ENCODE assay signal across 1 cellular context in genomic region chr19:33224694-33225457, GRCh38.
TF ChIP-seq lines count a peak whose summit lies in the region.

No MANE protein-coding gene starts in this region.

TF ChIP-seq in HepG2, 621 proteins besides CTCF, POLR2A, EP300 and RAD21 (continued from another document and continues in another):
- TF ChIP-seq ZNF646 (CRISPR knock-in tag; IDR thresholded peaks at IDR 0.05), result no peak
- no peak for TF ChIP-seq ZSCAN9 (CRISPR knock-in tag; IDR thresholded peaks at IDR 0.05; ENCODE audit: borderline replicate concordance)
- TF ChIP-seq USF2 (IDR thresholded peaks at IDR 0.05; ENCODE audit: low read depth, low read length), result no peak
- no peak for TF ChIP-seq USF2 (CRISPR knock-in tag; IDR thresholded peaks at IDR 0.05; ENCODE audit: borderline replicate concordance)
- 0 out of 2 replicates have a peak, but pooled peaks have one; percentile 38 for TF ChIP-seq TFDP1 (CRISPR knock-in tag; IDR thresholded peaks at IDR 0.05; ENCODE audit: borderline replicate concordance)
- no peak for TF ChIP-seq U2AF1 (optimal IDR thresholded peaks at IDR 0.05; ENCODE audit: low read depth, low read length)
- TF ChIP-seq NFAT5 (CRISPR knock-in tag; IDR thresholded peaks at IDR 0.05), result no peak
- TF ChIP-seq UBTF (CRISPR knock-in tag; IDR thresholded peaks at IDR 0.05), result no peak
- no peak for TF ChIP-seq RFXAP (CRISPR knock-in tag; IDR thresholded peaks at IDR 0.05; ENCODE audit: borderline replicate concordance)
- TF ChIP-seq XRCC5 (optimal IDR thresholded peaks at IDR 0.05; ENCODE audit: low read length), result peak; percentile 45
- no peak for TF ChIP-seq SNRNP70 (IDR thresholded peaks at IDR 0.05; ENCODE audit: low read depth, low read length)
- TF ChIP-seq ZNF724P (CRISPR knock-in tag; IDR thresholded peaks at IDR 0.05; ENCODE audit: borderline replicate concordance), result no peak
- TF ChIP-seq E2F5 (CRISPR knock-in tag; conservative IDR thresholded peaks at IDR 0.05), result no peak
- no peak for TF ChIP-seq CAMTA2 (CRISPR knock-in tag; IDR thresholded peaks at IDR 0.05; ENCODE audit: borderline replicate concordance)
- no peak for TF ChIP-seq ZFAT (CRISPR knock-in tag; conservative IDR thresholded peaks at IDR 0.05)
- peak; percentile 6; the same call in 1 of the 2 replicates for TF ChIP-seq HOXA3 (CRISPR knock-in tag; IDR thresholded peaks at IDR 0.05)
- TF ChIP-seq CCDC6 (CRISPR knock-in tag; IDR thresholded peaks at IDR 0.05), result no peak
- no peak for TF ChIP-seq ZKSCAN8 (CRISPR knock-in tag; IDR thresholded peaks at IDR 0.05; ENCODE audit: borderline replicate concordance)
- no peak for TF ChIP-seq ZNF33B (CRISPR knock-in tag; IDR thresholded peaks at IDR 0.05)
- no peak for TF ChIP-seq ZNF362 (CRISPR knock-in tag; IDR thresholded peaks at IDR 0.05; ENCODE audit: borderline replicate concordance)
- no peak for TF ChIP-seq ARID3A (IDR thresholded peaks at IDR 0.05; ENCODE audit: low read depth, low read length)
- no peak for TF ChIP-seq MED13 (CRISPR knock-in tag; IDR thresholded peaks at IDR 0.05)
- TF ChIP-seq RNF2 (conservative IDR thresholded peaks at IDR 0.05; ENCODE audit: low read depth), result no peak
- no peak for TF ChIP-seq ZFP82 (CRISPR knock-in tag; IDR thresholded peaks at IDR 0.05; ENCODE audit: borderline replicate concordance)
- TF ChIP-seq ZBTB46 (CRISPR knock-in tag; IDR thresholded peaks at IDR 0.05; ENCODE audit: borderline replicate concordance), result no peak
- no peak for TF ChIP-seq ZNF800 (CRISPR knock-in tag; IDR thresholded peaks at IDR 0.05)
- TF ChIP-seq ZNF652 (CRISPR knock-in tag; IDR thresholded peaks at IDR 0.05; ENCODE audit: borderline replicate concordance, low read depth), result no peak
